Comparison of ENCODE assay signal across 22 cellular contexts in the genomic region with DNA sequence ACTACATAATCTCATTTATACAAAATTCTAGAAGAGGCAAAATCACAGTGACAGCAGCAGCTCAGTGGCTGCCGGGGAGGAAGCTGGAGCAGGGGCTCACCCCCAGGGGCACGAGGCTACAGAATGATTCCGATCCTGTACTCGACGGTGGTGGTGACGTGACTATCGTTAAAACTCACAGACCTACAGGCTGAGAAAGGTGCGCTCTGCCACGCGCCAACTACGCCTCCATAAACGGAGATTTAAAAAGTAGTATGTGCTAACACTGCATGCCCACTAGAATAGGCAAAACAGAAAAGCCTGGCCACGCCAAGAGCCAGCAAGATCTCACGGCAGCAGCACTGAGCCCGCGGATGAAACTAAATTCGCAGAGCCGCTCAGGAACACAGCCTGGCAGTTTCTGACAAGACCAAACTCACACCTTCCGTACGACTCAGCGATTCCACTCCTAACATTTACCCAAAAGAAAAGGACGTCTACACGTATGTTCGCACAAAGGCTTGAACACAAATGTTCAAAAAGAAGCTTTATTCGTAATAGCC.
"Had no signal": no experiment of that assay in that cellular context is flagged by ENCODE, and none has a peak within 500 bp of the region (broad histone marks: within the 10 kb centered on the region; RNA-seq: fewer than 3 reads in every experiment).

No MANE protein-coding gene starts in this region.

- FAIRE-seq: small intestine had no signal

- DNase-seq: activated CD4-positive, alpha-beta memory T cell treated with anti-CD3 and anti-CD28 coated beads, Interleukin-2, amount 10 ng/mL, durations not matched to agents 7 days and 5 days; activated CD4-positive, alpha-beta T cell treated with anti-CD3 and anti-CD28 coated beads for 48 hours; activated CD8-positive, alpha-beta memory T cell treated with anti-CD3 and anti-CD28 coated beads, Interleukin-2, amount 10 ng/mL, durations not matched to agents 7 days and 5 days; activated gamma-delta T cell; activated naive CD4-positive, alpha-beta T cell treated with anti-CD3 and anti-CD28 coated beads, Interleukin-2, amount 50 U/mL, for 16 hours; activated naive CD8-positive, alpha-beta T cell treated with anti-CD3 and anti-CD28 coated beads, Interleukin-2, amount 50 U/mL, for 24 hours; activated T-cell treated with anti-CD3 and anti-CD28 coated beads for 4 hours; body of pancreas; dermis blood vessel endothelial cell; effector CD8-positive, alpha-beta T cell; foreskin keratinocyte; small intestine; stimulated activated CD4-positive, alpha-beta T cell treated with anti-CD3 and anti-CD28 coated beads, Interleukin-15, amount 100 ng/mL, for 24 hours; stimulated activated naive B cell treated with anti-CD40 and anti-IgM and Interleukin-4, amounts not matched to agents 10 μg/mL and 1 μg/mL and 100 μg/mL, for 72 hours; SW 1271; T-helper 17 cell; upper lobe of right lung had no signal

- H3K4me1 ChIP-seq: parathyroid adenoma had no signal

- ATAC-seq: activated CD8-positive, alpha-beta memory T cell treated with anti-CD3 and anti-CD28 coated beads, Interleukin-2, amount 10 ng/mL, durations not matched to agents 7 days and 5 days; activated naive CD8-positive, alpha-beta T cell treated with anti-CD3 and anti-CD28 coated beads, Interleukin-2, amount 50 U/mL, for 24 hours; body of pancreas; foreskin keratinocyte; left lung; naive thymus-derived CD8-positive, alpha-beta T cell; sciatic nerve; T-helper 17 cell; upper lobe of right lung had no signal

- H2AFZ ChIP-seq: parathyroid adenoma had no signal

- H3K9me3 ChIP-seq: body of pancreas, left lung, thoracic aorta, upper lobe of right lung had no signal

- H3K9ac ChIP-seq: parathyroid adenoma had no signal

- H3K27ac ChIP-seq: body of pancreas, foreskin keratinocyte, left lung, parathyroid adenoma, thoracic aorta, upper lobe of right lung had no signal

- H3K27me3 ChIP-seq: body of pancreas, foreskin keratinocyte, left lung, upper lobe of right lung had no signal

- H3K4me3 ChIP-seq: body of pancreas, left lung, thoracic aorta, upper lobe of right lung had no signal

- H3K36me3 ChIP-seq: left lung, thoracic aorta, upper lobe of right lung had no signal
